ENCODE assay signal across 1 cellular context in genomic region chr2:37781028-37781427, GRCh38.
TF ChIP-seq lines count a peak whose summit lies in the region.

No MANE protein-coding gene starts in this region.

TF ChIP-seq in SK-N-SH, 30 proteins besides CTCF, POLR2A, EP300 and RAD21 (continued from another document):
- TF ChIP-seq PBX3 (IDR thresholded peaks at IDR 0.05): peak; percentile 98
- peak; percentile 92 for TF ChIP-seq SIN3A (IDR thresholded peaks at IDR 0.05; ENCODE audit: borderline replicate concordance, low read depth, low read length)
- TF ChIP-seq FOSL2 (IDR thresholded peaks at IDR 0.05; ENCODE audit: borderline replicate concordance, low read depth): peak; percentile 97
- TF ChIP-seq RFX5 (IDR thresholded peaks at IDR 0.05; ENCODE audit: low read length): no peak
